Comparison of ENCODE assay signal across 10 cellular contexts in genomic region chr1:101769520-101769919, GRCh38.
A peak's percentile ranks its signal among the peaks of the same experiment; 100 is the strongest.
DNase-seq lines count a peak whose midpoint lies in the region; ATAC-seq and TF ChIP-seq lines count a peak whose summit lies in the region.
"Had no signal": no experiment of that assay in that cellular context is flagged by ENCODE, and none has a peak within 500 bp of the region (broad histone marks: within the 10 kb centered on the region; RNA-seq: fewer than 3 reads in every experiment).

No MANE protein-coding gene starts in this region.

- peak; percentile 57 for DNase-seq in G401 (ENCODE audit: low spot score)
- DNase-seq in M059J (ENCODE audit: low read depth) = peak; percentile 7
- DNase-seq in epithelial cell of proximal tubule (ENCODE audit: low read depth) = no peak
- DNase-seq in ureter (ENCODE audit: low spot score) = no peak
- no peak for DNase-seq in naive thymus-derived CD8-positive, alpha-beta T cell
- DNase-seq in natural killer cell treated with Interleukin-12 subunit alpha and Interleukin-12 subunit beta and Interleukin-15 and Interleukin-18, amount 100 ng/mL, for 72 hours (ENCODE audit: low spot score) = no peak
- DNase-seq in T-cell = no peak
- DNase-seq: stimulated activated naive B cell treated with anti-CD40 and anti-IgM and Interleukin-4, amounts not matched to agents 10 μg/mL and 1 μg/mL and 100 μg/mL, for 72 hours had no signal

- peaks cover 0 to 11% (median 6%) of the 10 kb centered on the region in 5 donors for H3K27me3 Mint-ChIP-seq in naive thymus-derived CD8-positive, alpha-beta T cell
- no peaks in the 10 kb centered on the region for H3K27me3 Mint-ChIP-seq in natural killer cell treated with Interleukin-12 subunit alpha and Interleukin-12 subunit beta and Interleukin-15 and Interleukin-18, amount 100 ng/mL, for 72 hours
- peaks cover 0 to 15% of the 10 kb centered on the region in 2 donors for H3K27me3 Mint-ChIP-seq in T-cell
- H3K27me3 Mint-ChIP-seq: IgD-negative memory B cell had no signal

- no peak overlapping the region for H3K4me3 ChIP-seq in epithelial cell of proximal tubule (ENCODE audit: low read depth, low read length)

- no peak overlapping the region for H3K4me3 Mint-ChIP-seq in naive thymus-derived CD8-positive, alpha-beta T cell
- H3K4me3 Mint-ChIP-seq in natural killer cell treated with Interleukin-12 subunit alpha and Interleukin-12 subunit beta and Interleukin-15 and Interleukin-18, amount 100 ng/mL, for 72 hours = no peak overlapping the region
- no peak overlapping the region for H3K4me3 Mint-ChIP-seq in T-cell
- H3K4me3 Mint-ChIP-seq: IgD-negative memory B cell; stimulated activated naive B cell treated with anti-CD40 and anti-IgM and Interleukin-4, amounts not matched to agents 10 μg/mL and 1 μg/mL and 100 μg/mL, for 72 hours had no signal

- peak; percentile 55 for TF ChIP-seq CTCF in epithelial cell of proximal tubule (conservative IDR thresholded peaks at IDR 0.05; ENCODE audit: low read depth, low read length)

- H3K9me3 Mint-ChIP-seq in naive thymus-derived CD8-positive, alpha-beta T cell = peaks cover 0 to 1% (median 0%) of the 10 kb centered on the region in 9 donors
- H3K9me3 Mint-ChIP-seq in natural killer cell treated with Interleukin-12 subunit alpha and Interleukin-12 subunit beta and Interleukin-15 and Interleukin-18, amount 100 ng/mL, for 72 hours = peaks cover 8% of the 10 kb centered on the region
- no peaks in the 10 kb centered on the region for H3K9me3 Mint-ChIP-seq in T-cell
- H3K9me3 Mint-ChIP-seq: IgD-negative memory B cell had no signal

- no peaks in the 10 kb centered on the region for H3K36me3 Mint-ChIP-seq in naive thymus-derived CD8-positive, alpha-beta T cell
- no peaks in the 10 kb centered on the region for H3K36me3 Mint-ChIP-seq in natural killer cell treated with Interleukin-12 subunit alpha and Interleukin-12 subunit beta and Interleukin-15 and Interleukin-18, amount 100 ng/mL, for 72 hours
- H3K36me3 Mint-ChIP-seq in T-cell = no peaks in the 10 kb centered on the region
- H3K36me3 Mint-ChIP-seq: IgD-negative memory B cell; stimulated activated naive B cell treated with anti-CD40 and anti-IgM and Interleukin-4, amounts not matched to agents 10 μg/mL and 1 μg/mL and 100 μg/mL, for 72 hours had no signal

- in situ Hi-C loops in G401 (cut with HindIII; ENCODE audit: low sequenced_read_pairs) = no loop called here

- POLR2A ChIA-PET in naive thymus-derived CD8-positive, alpha-beta T cell (lab: Charles Lee) = no interaction called here
- POLR2A ChIA-PET in T-cell (lab: Charles Lee) = no interaction called here

- ATAC-seq in GM21786 (IDR thresholded peaks at IDR 0.05; ENCODE audit: unreplicated experiment) (peak; percentile 71), T-cell (replicated peaks in 1 of 4) (no peak)
- ATAC-seq in naive thymus-derived CD8-positive, alpha-beta T cell = no peak
- ATAC-seq in natural killer cell treated with Interleukin-12 subunit alpha and Interleukin-12 subunit beta and Interleukin-15 and Interleukin-18, amount 100 ng/mL, for 72 hours = no peak

- H3K27ac Mint-ChIP-seq in naive thymus-derived CD8-positive, alpha-beta T cell = peak overlapping the region in 1 of 10 donors; percentile 74
- no peak overlapping the region for H3K27ac Mint-ChIP-seq in natural killer cell treated with Interleukin-12 subunit alpha and Interleukin-12 subunit beta and Interleukin-15 and Interleukin-18, amount 100 ng/mL, for 72 hours
- no peak overlapping the region for H3K27ac Mint-ChIP-seq in T-cell
- H3K27ac Mint-ChIP-seq: IgD-negative memory B cell; stimulated activated naive B cell treated with anti-CD40 and anti-IgM and Interleukin-4, amounts not matched to agents 10 μg/mL and 1 μg/mL and 100 μg/mL, for 72 hours had no signal

- CTCF ChIA-PET in T-cell (lab: Charles Lee) = no interaction called here

- H3K4me1 Mint-ChIP-seq in naive thymus-derived CD8-positive, alpha-beta T cell = no peaks in the 10 kb centered on the region
- no peaks in the 10 kb centered on the region for H3K4me1 Mint-ChIP-seq in natural killer cell treated with Interleukin-12 subunit alpha and Interleukin-12 subunit beta and Interleukin-15 and Interleukin-18, amount 100 ng/mL, for 72 hours (ENCODE audit: low read depth in 2 of 2)
- H3K4me1 Mint-ChIP-seq in T-cell = no peaks in the 10 kb centered on the region
- H3K4me1 Mint-ChIP-seq: IgD-negative memory B cell; stimulated activated naive B cell treated with anti-CD40 and anti-IgM and Interleukin-4, amounts not matched to agents 10 μg/mL and 1 μg/mL and 100 μg/mL, for 72 hours had no signal

Comparison
In these comparisons a context has a peak if more than half of its experiments do, and no peak if none do; other contexts are left out.
1. DNase-seq: peak in G401 (single experiment) and M059J (single experiment); none in epithelial cell of proximal tubule (single experiment), ureter (single experiment), naive thymus-derived CD8-positive, alpha-beta T cell (0 of 10), natural killer cell treated with Interleukin-12 subunit alpha and Interleukin-12 subunit beta and Interleukin-15 and Interleukin-18, amount 100 ng/mL, for 72 hours (single experiment) and T-cell (0 of 34).